Comparison of ENCODE assay signal across 9 cellular contexts in the genomic region with DNA sequence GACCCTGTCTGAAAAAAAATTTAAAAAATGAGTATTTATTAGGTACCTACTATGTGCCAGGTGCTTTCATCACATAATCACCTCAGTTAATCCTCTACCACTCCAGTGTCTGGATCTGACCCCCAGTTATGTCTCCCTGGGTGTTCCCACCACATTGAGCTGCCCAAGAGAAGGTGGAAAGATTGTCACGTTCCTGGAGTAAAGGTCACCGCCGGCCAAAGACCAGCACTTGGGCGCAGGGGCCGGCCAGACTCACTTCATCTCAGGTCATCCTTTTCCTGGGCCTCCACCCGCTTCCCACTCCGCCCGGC. TPM values are rescaled to one million over a fixed set of nuclear protein-coding genes. Genes with fewer than 3 reads are reported as not detected.
DNase-seq lines count a peak whose midpoint lies in the region; ATAC-seq, FAIRE-seq and TF ChIP-seq lines count a peak whose summit lies in the region.
"Had no signal": no experiment of that assay in that cellular context is flagged by ENCODE, and none has a peak within 500 bp of the region (broad histone marks: within the 10 kb centered on the region; RNA-seq: fewer than 3 reads in every experiment).

No MANE protein-coding gene starts in this region.

- ATAC-seq in GM12878 (no peak), GM21447 (IDR thresholded peaks at IDR 0.05; ENCODE audit: unreplicated experiment) (no peak)

- DNase-seq in activated CD4-positive, alpha-beta T cell treated with anti-CD3 and anti-CD28 coated beads, Interleukin-2, amount 10 ng/mL, durations not matched to agents 7 days and 5 days, result no peak
- DNase-seq in activated CD4-positive, alpha-beta T cell treated with anti-CD3 and anti-CD28 coated beads for 48 hours, result no peak
- DNase-seq in GM12878 (ENCODE audit: low read depth, low spot score) (no peak), tibial nerve (ENCODE audit: low spot score in 2 of 2) (no peak), NCI-H2029 treated with DMSO at 0.1 percent for 48 hours (lab: John Stamatoyannopoulos, UW) (no peak)
- no peak for DNase-seq in activated CD8-positive, alpha-beta memory T cell treated with anti-CD3 and anti-CD28 coated beads for 24 hours

- RAD21 ChIA-PET in GM12878 (lab: Charles Lee; ENCODE audit: unreplicated experiment), result interaction anchor here (0.6 to 3.6 kb wide), 9 partner anchors 12 to 260 kb away, joined by 3 to 16 read pairs (median 4); a partner anchor contains a TSS

- H4K20me1 ChIP-seq in GM12878 (ENCODE audit: control insufficient read depth, insufficient read depth), result no peaks in the 10 kb centered on the region

- no peaks in the 10 kb centered on the region for H3K9me3 ChIP-seq in GM12878 (replicated peaks; ENCODE audit: control insufficient read depth, insufficient read depth, low read length)
- no peaks in the 10 kb centered on the region for H3K9me3 ChIP-seq in liver (ENCODE audit: control insufficient read depth in 4 of 4, low read length in 3 of 4)
- H3K9me3 ChIP-seq in tibial nerve, result no peaks in the 10 kb centered on the region

- peak overlapping the region; percentile 96 for H3K27ac Mint-ChIP-seq in activated CD4-positive, alpha-beta T cell treated with anti-CD3 and anti-CD28 coated beads, Interleukin-2, amount 10 ng/mL, durations not matched to agents 7 days and 5 days

- TF ChIP-seq POLR2A in GM12878 (IDR thresholded peaks at IDR 0.05; ENCODE audit: low read depth, low read length) (no peak), tibial nerve (IDR thresholded peaks at IDR 0.05) (no peak)

- CTCF ChIA-PET in activated CD4-positive, alpha-beta T cell treated with anti-CD3 and anti-CD28 coated beads, Interleukin-2, amount 10 ng/mL, durations not matched to agents 7 days and 5 days (lab: Charles Lee), result interaction anchor here (0.8 to 2.4 kb wide), 10 partner anchors 12 to 455 kb away, joined by 3 to 10 read pairs (median 4); a partner anchor contains a TSS
- CTCF ChIA-PET in GM12878 (lab: Yijun Ruan, JAX), result interaction anchor here (0.9 to 3.1 kb wide), 5 partner anchors 10 to 449 kb away, joined by 3 to 12 read pairs (median 5); a partner anchor contains a TSS

- H3K4me1 ChIP-seq in GM12878 (ENCODE audit: control insufficient read depth, insufficient read depth, low read length), result peaks cover 7% of the 10 kb centered on the region
- peaks cover 2 to 15% (median 7%) of the 10 kb centered on the region in 4 donors for H3K4me1 ChIP-seq in liver (ENCODE audit: control insufficient read depth in 4 of 4, insufficient read depth in 4 of 4, low read length in 3 of 4)
- peaks cover 0 to 32% (median 7%) of the 10 kb centered on the region in 4 donors for H3K4me1 ChIP-seq in tibial nerve

- H3K27me3 Mint-ChIP-seq in activated CD4-positive, alpha-beta T cell treated with anti-CD3 and anti-CD28 coated beads, Interleukin-2, amount 10 ng/mL, durations not matched to agents 7 days and 5 days, result no peaks in the 10 kb centered on the region

- H3K4me3 ChIP-seq in GM12878 (peak overlapping the region; percentile 94), liver (ENCODE audit: low read depth in 1 of 3, low read length in 3 of 3) (peak overlapping the region; percentile 80 to 96 (median 92)), tibial nerve (peak overlapping the region; percentile 72 to 96 (median 78))

- H3K27ac ChIP-seq in GM12878 (ENCODE audit: control insufficient read depth, insufficient read depth), result peak overlapping the region; percentile 96
- H3K27ac ChIP-seq in liver (ENCODE audit: low read depth in 1 of 2, low read length in 2 of 2), result peak overlapping the region in 1 of 2 donors; percentile 85
- peak overlapping the region in 3 of 4 donors; percentile 87 to 91 (median 88) for H3K27ac ChIP-seq in tibial nerve

- peaks cover 62% of the 10 kb centered on the region for H3K4me1 Mint-ChIP-seq in activated CD4-positive, alpha-beta T cell treated with anti-CD3 and anti-CD28 coated beads, Interleukin-2, amount 10 ng/mL, durations not matched to agents 7 days and 5 days

- TF ChIP-seq CTCF in GM12878 (IDR thresholded peaks at IDR 0.05 in 2 of 3, conservative IDR thresholded peaks at IDR 0.05 in 1 of 3; ENCODE audit: control insufficient read depth in 2 of 3, extremely low read depth in 1 of 3, insufficient read depth in 1 of 3, low read depth in 3 of 3, low read length in 3 of 3) (no peak), liver (IDR thresholded peaks at IDR 0.05; ENCODE audit: low read depth, low read length, missing input control) (no peak), tibial nerve (IDR thresholded peaks at IDR 0.05) (no peak)

- peak overlapping the region; percentile 77; the same call in 1 of the 2 replicates for H2AFZ ChIP-seq in GM12878 (ENCODE audit: control insufficient read depth, low read depth, low read length)

- H3K36me3 Mint-ChIP-seq in activated CD4-positive, alpha-beta T cell treated with anti-CD3 and anti-CD28 coated beads, Interleukin-2, amount 10 ng/mL, durations not matched to agents 7 days and 5 days (ENCODE audit: low read depth), result peaks cover 38% of the 10 kb centered on the region

- H3K36me3 ChIP-seq in GM12878 (ENCODE audit: control insufficient read depth in 2 of 2, insufficient read depth in 2 of 2, low read length in 1 of 2) (peaks cover 3 to 5% of the 10 kb centered on the region in 2 experiments), liver (ENCODE audit: control insufficient read depth in 4 of 4, insufficient read depth in 3 of 4, low read depth in 1 of 4, low read length in 3 of 4) (peaks cover 0 to 13% (median 8%) of the 10 kb centered on the region in 4 donors), tibial nerve (peaks cover 0 to 42% (median 0%) of the 10 kb centered on the region in 3 donors)

- peak overlapping the region; percentile 99 for H3K9ac ChIP-seq in GM12878 (ENCODE audit: control insufficient read depth, insufficient read depth, low read length)
- peak overlapping the region; percentile 75 to 96 for H3K9ac ChIP-seq in liver (ENCODE audit: low read depth in 1 of 2, low read length in 2 of 2)

- 0% methylated on average over 8 of the region's 8 CpGs for WGBS in GM12878 (ENCODE audit: insufficient coverage, insufficient replicate concordance, low lambda C conversion rate, missing lambda C conversion rate)
- 3% methylated on average over 8 of the region's 8 CpGs for WGBS in liver
- WGBS in tibial nerve, 2 donors, result 2% methylated on average over 8 of the region's 8 CpGs

- peak overlapping the region; percentile 97 for H3K4me2 ChIP-seq in GM12878 (ENCODE audit: control insufficient read depth, insufficient read depth)

- FAIRE-seq in GM12878 (lab: Jason Lieb, UNC), result no peak

- no peaks in the 10 kb centered on the region for H3K9me3 Mint-ChIP-seq in activated CD4-positive, alpha-beta T cell treated with anti-CD3 and anti-CD28 coated beads, Interleukin-2, amount 10 ng/mL, durations not matched to agents 7 days and 5 days

- SMC1A ChIA-PET in GM12878 (lab: Charles Lee; ENCODE audit: uncharacterized antibody, unreplicated experiment), result interaction anchor here (0.8 to 1.9 kb wide), 4 partner anchors 14 to 146 kb away, joined by 3 to 6 read pairs (median 3); a partner anchor contains a TSS

- H3K27me3 ChIP-seq in GM12878 (replicated peaks in 1 of 2; ENCODE audit: control insufficient read depth in 2 of 2, insufficient read depth in 2 of 2, low read length in 1 of 2) (no peaks in the 10 kb centered on the region), liver (ENCODE audit: control insufficient read depth in 4 of 4, insufficient read depth in 4 of 4, low read length in 3 of 4) (no peaks in the 10 kb centered on the region), tibial nerve (no peaks in the 10 kb centered on the region)

- TF ChIP-seq EP300 in GM12878 (IDR thresholded peaks at IDR 0.05; ENCODE audit: borderline replicate concordance in 1 of 2, control insufficient read depth in 1 of 2, low read depth in 2 of 2, low read length in 2 of 2), result no peak
- TF ChIP-seq EP300 in tibial nerve (IDR thresholded peaks at IDR 0.05), result no peak

- no TSS peak for BruUV-seq in GM12878 (replicated peaks; lab: Mats Ljungman, UMichigan)

- H3K79me2 ChIP-seq in GM12878 (ENCODE audit: control insufficient read depth, insufficient read depth, low read length), result peaks cover 17% of the 10 kb centered on the region

- TF ChIP-seq RAD21 in GM12878 (IDR thresholded peaks at IDR 0.05; ENCODE audit: insufficient read depth, low read depth, low read length) (no peak), liver (IDR thresholded peaks at IDR 0.05) (no peak)

- in situ Hi-C loops in GM12878 (cut with MboI), result no loop called here

- intact Hi-C loops in GM12878 (cut with micrococcal nuclease; ENCODE audit: unreplicated experiment), result loop anchor here (5.0 kb wide), 2 partner anchors 146 to 456 kb away; a partner anchor contains a TSS

- POLR2A ChIA-PET in activated CD4-positive, alpha-beta T cell treated with anti-CD3 and anti-CD28 coated beads, Interleukin-2, amount 10 ng/mL, durations not matched to agents 7 days and 5 days (lab: Charles Lee), result interaction anchor here (1.1 to 1.3 kb wide), 2 partner anchors 76 to 146 kb away, joined by 5 to 7 read pairs; a partner anchor contains a TSS
- POLR2A ChIA-PET in GM12878 (lab: Charles Lee), result interaction anchor here (1.7 kb wide), 1 partner anchor 41 kb away, joined by 11 read pairs; a partner anchor contains a TSS

- H3K4me3 Mint-ChIP-seq in activated CD4-positive, alpha-beta T cell treated with anti-CD3 and anti-CD28 coated beads, Interleukin-2, amount 10 ng/mL, durations not matched to agents 7 days and 5 days, result peak overlapping the region; percentile 98

RNA-seq across cellular contexts. Expression of a gene that starts 0.7 kb away (rescaled TPM):
- total RNA-seq in activated CD4-positive, alpha-beta T cell treated with anti-CD3 and anti-CD28 coated beads, Interleukin-2, amount 10 ng/mL, durations not matched to agents 7 days and 5 days, result 100 to 1,000 TPM in 1 of 2 experiments, 10 to 100 TPM in 1; 98.1 to 120 TPM
- total RNA-seq in GM12878 (2013; cell fraction: nucleolus; rRNA removed), result 41.1 and 41.4 TPM in 2 replicates
- total RNA-seq in GM12878 (2014; rRNA removed), result 53.4 and 65.2 TPM in 2 replicates
- 31.0 and 33.6 TPM in 2 replicates for total RNA-seq in GM12878 (2014; rRNA removed; fragmentation: Illumina TruSeq; extraction: Trizol)
- total RNA-seq in GM12878 (2021), result 77.2 and 81.8 TPM in 2 replicates
- 22.2 TPM for polyA plus RNA-seq in GM12878 (2011; ENCODE audit: low read depth)
- polyA plus RNA-seq in GM12878 (2011; rRNA removed), result 24.3 and 46.0 TPM in 2 replicates
- polyA plus RNA-seq in GM12878 (2011; cell fraction: cytosol; rRNA removed), result 49.9 and 63.2 TPM in 2 replicates
- 101 and 106 TPM in 2 replicates for polyA plus RNA-seq in GM12878 (2011; cell fraction: nucleus; rRNA removed)
- 45.2 and 52.3 TPM in 2 replicates for polyA plus RNA-seq in GM12878 (2012)
- polyA plus RNA-seq in GM12878 (2014; fragmentation: Illumina TruSeq; extraction: Trizol), result 19.1 and 47.0 TPM in 2 replicates
- 1 to 10 TPM; 1.7 to 5.9 TPM for polyA plus RNA-seq in GM12878 (2014; fragmentation: Nextera tagmentation; extraction: Ambion mirVana)
- 62.8 and 64.9 TPM in 2 replicates for polyA plus RNA-seq in GM12878 (2014; rRNA removed)
- polyA plus RNA-seq in GM12878 (2016; fragmentation: Nextera tagmentation; extraction: Ambion mirVana), result 10 to 100 TPM; 74.9 to 76.3 TPM
- polyA minus RNA-seq in GM12878 (2011; rRNA and poly(A)+ RNA removed), result 29.4 and 39.5 TPM in 2 replicates
- polyA minus RNA-seq in GM12878 (2011; cell fraction: cytosol; rRNA and poly(A)+ RNA removed), result 8.3 and 15.2 TPM in 2 replicates
- polyA minus RNA-seq in GM12878 (2011; cell fraction: nucleus; rRNA and poly(A)+ RNA removed), result 20.2 and 31.1 TPM in 2 replicates
- total RNA-seq in liver, result 10 to 100 TPM; 26.9 to 39.0 TPM
- 10 to 100 TPM; 16.8 to 41.0 TPM for polyA plus RNA-seq in liver
- 10 to 100 TPM; 54.2 to 80.8 (median 59.0) TPM for total RNA-seq in tibial nerve

RNA-seq across cellular contexts. Expression of a gene that starts 17.7 kb away (rescaled TPM):
- not detected for total RNA-seq in activated CD4-positive, alpha-beta T cell treated with anti-CD3 and anti-CD28 coated beads, Interleukin-2, amount 10 ng/mL, durations not matched to agents 7 days and 5 days
- not detected in 2 replicates for total RNA-seq in GM12878 (2013; cell fraction: nucleolus; rRNA removed)
- not detected in 2 replicates for total RNA-seq in GM12878 (2014; rRNA removed)
- not detected in 2 replicates for total RNA-seq in GM12878 (2014; rRNA removed; fragmentation: Illumina TruSeq; extraction: Trizol)
- not detected in 2 replicates for total RNA-seq in GM12878 (2021)
- not detected for polyA plus RNA-seq in GM12878 (2011; ENCODE audit: low read depth)
- not detected in 2 replicates for polyA plus RNA-seq in GM12878 (2011; rRNA removed)
- polyA plus RNA-seq in GM12878 (2011; cell fraction: cytosol; rRNA removed), result not detected in 2 replicates
- polyA plus RNA-seq in GM12878 (2011; cell fraction: nucleus; rRNA removed), result not detected in 2 replicates
- not detected in 2 replicates for polyA plus RNA-seq in GM12878 (2012)
- not detected in 2 replicates for polyA plus RNA-seq in GM12878 (2014; fragmentation: Illumina TruSeq; extraction: Trizol)
- polyA plus RNA-seq in GM12878 (2014; fragmentation: Nextera tagmentation; extraction: Ambion mirVana), result not detected
- polyA plus RNA-seq in GM12878 (2014; rRNA removed), result not detected in 2 replicates
- polyA plus RNA-seq in GM12878 (2016; fragmentation: Nextera tagmentation; extraction: Ambion mirVana), result not detected
- not detected in 2 replicates for polyA minus RNA-seq in GM12878 (2011; rRNA and poly(A)+ RNA removed)
- not detected in 2 replicates for polyA minus RNA-seq in GM12878 (2011; cell fraction: cytosol; rRNA and poly(A)+ RNA removed)
- polyA minus RNA-seq in GM12878 (2011; cell fraction: nucleus; rRNA and poly(A)+ RNA removed), result not detected in 2 replicates
- total RNA-seq in liver, result under 1 TPM in 1 of 2 donors, not detected in 1; 0.09 TPM
- polyA plus RNA-seq in liver, result under 1 TPM in 1 of 2 donors, not detected in 1; 0.24 TPM
- not detected for total RNA-seq in tibial nerve
- total RNA-seq: Daoy had no signal

RNA-seq across cellular contexts. Expression of a gene that starts 34.4 kb away (rescaled TPM):
- total RNA-seq in activated CD4-positive, alpha-beta T cell treated with anti-CD3 and anti-CD28 coated beads, Interleukin-2, amount 10 ng/mL, durations not matched to agents 7 days and 5 days, result not detected
- not detected in 2 replicates for total RNA-seq in GM12878 (2013; cell fraction: nucleolus; rRNA removed)
- total RNA-seq in GM12878 (2014; rRNA removed) (0.06 TPM in 1 of 2 replicates, not detected in the other), GM12878 (2014; rRNA removed; fragmentation: Illumina TruSeq; extraction: Trizol) (not detected in 2 replicates), GM12878 (2021) (0.27 TPM in 1 of 2 replicates, not detected in the other), liver (1 to 10 TPM; 1.1 to 1.4 TPM), tibial nerve (under 1 TPM in 1 of 4 donors, not detected in 3; 0.20 TPM)
- polyA plus RNA-seq in GM12878 (2011; ENCODE audit: low read depth), result not detected
- polyA plus RNA-seq in GM12878 (2011; rRNA removed) (not detected in 2 replicates), GM12878 (2014; fragmentation: Illumina TruSeq; extraction: Trizol) (not detected in 2 replicates), GM12878 (2014; fragmentation: Nextera tagmentation; extraction: Ambion mirVana) (not detected), GM12878 (2014; rRNA removed) (0.06 TPM in 1 of 2 replicates, not detected in the other), GM12878 (2016; fragmentation: Nextera tagmentation; extraction: Ambion mirVana) (not detected), liver (under 1 TPM; 0.42 to 0.66 TPM)
- polyA plus RNA-seq in GM12878 (2011; cell fraction: cytosol; rRNA removed), result 0.04 TPM in 1 of 2 replicates, not detected in the other
- 0.06 TPM in 1 of 2 replicates, not detected in the other for polyA plus RNA-seq in GM12878 (2011; cell fraction: nucleus; rRNA removed)
- polyA plus RNA-seq in GM12878 (2012), result 0.08 TPM in 1 of 2 replicates, not detected in the other
- not detected in 2 replicates for polyA minus RNA-seq in GM12878 (2011; rRNA and poly(A)+ RNA removed)
- not detected in 2 replicates for polyA minus RNA-seq in GM12878 (2011; cell fraction: cytosol; rRNA and poly(A)+ RNA removed)
- polyA minus RNA-seq in GM12878 (2011; cell fraction: nucleus; rRNA and poly(A)+ RNA removed), result not detected in 2 replicates
- total RNA-seq: Daoy had no signal

RNA-seq across cellular contexts. Expression of a gene that starts 41.2 kb away (rescaled TPM):
- 100 to 1,000 TPM; 197 to 211 TPM for total RNA-seq in activated CD4-positive, alpha-beta T cell treated with anti-CD3 and anti-CD28 coated beads, Interleukin-2, amount 10 ng/mL, durations not matched to agents 7 days and 5 days
- total RNA-seq in GM12878 (2013; cell fraction: nucleolus; rRNA removed), result 302 and 309 TPM in 2 replicates
- total RNA-seq in GM12878 (2014; rRNA removed) (12.0 TPM in 2 replicates), GM12878 (2014; rRNA removed; fragmentation: Illumina TruSeq; extraction: Trizol) (8.7 and 10.4 TPM in 2 replicates), GM12878 (2021) (27.6 and 31.8 TPM in 2 replicates), liver (10 to 100 TPM; 10.4 to 54.0 TPM), tibial nerve (10 to 100 TPM; 63.2 to 91.5 (median 66.7) TPM)
- 9.4 TPM for polyA plus RNA-seq in GM12878 (2011; ENCODE audit: low read depth)
- polyA plus RNA-seq in GM12878 (2011; rRNA removed) (21.0 and 33.5 TPM in 2 replicates), GM12878 (2014; fragmentation: Illumina TruSeq; extraction: Trizol) (19.6 and 20.1 TPM in 2 replicates), GM12878 (2014; fragmentation: Nextera tagmentation; extraction: Ambion mirVana) (1 to 10 TPM; 1.3 to 1.8 TPM), GM12878 (2014; rRNA removed) (17.2 and 20.2 TPM in 2 replicates), GM12878 (2016; fragmentation: Nextera tagmentation; extraction: Ambion mirVana) (10 to 100 TPM; 14.4 to 15.9 TPM), liver (10 to 100 TPM in 1 of 2 donors, 1 to 10 TPM in 1; 9.6 to 12.9 TPM)
- 18.1 and 18.5 TPM in 2 replicates for polyA plus RNA-seq in GM12878 (2011; cell fraction: cytosol; rRNA removed)
- 203 and 271 TPM in 2 replicates for polyA plus RNA-seq in GM12878 (2011; cell fraction: nucleus; rRNA removed)
- polyA plus RNA-seq in GM12878 (2012), result 18.2 and 27.5 TPM in 2 replicates
- polyA minus RNA-seq in GM12878 (2011; rRNA and poly(A)+ RNA removed), result 37.9 and 46.4 TPM in 2 replicates
- polyA minus RNA-seq in GM12878 (2011; cell fraction: cytosol; rRNA and poly(A)+ RNA removed), result 7.7 and 11.4 TPM in 2 replicates
- polyA minus RNA-seq in GM12878 (2011; cell fraction: nucleus; rRNA and poly(A)+ RNA removed), result 61.2 and 88.9 TPM in 2 replicates
